8 cellular contexts compared by ENCODE assay signal in the genomic region with DNA sequence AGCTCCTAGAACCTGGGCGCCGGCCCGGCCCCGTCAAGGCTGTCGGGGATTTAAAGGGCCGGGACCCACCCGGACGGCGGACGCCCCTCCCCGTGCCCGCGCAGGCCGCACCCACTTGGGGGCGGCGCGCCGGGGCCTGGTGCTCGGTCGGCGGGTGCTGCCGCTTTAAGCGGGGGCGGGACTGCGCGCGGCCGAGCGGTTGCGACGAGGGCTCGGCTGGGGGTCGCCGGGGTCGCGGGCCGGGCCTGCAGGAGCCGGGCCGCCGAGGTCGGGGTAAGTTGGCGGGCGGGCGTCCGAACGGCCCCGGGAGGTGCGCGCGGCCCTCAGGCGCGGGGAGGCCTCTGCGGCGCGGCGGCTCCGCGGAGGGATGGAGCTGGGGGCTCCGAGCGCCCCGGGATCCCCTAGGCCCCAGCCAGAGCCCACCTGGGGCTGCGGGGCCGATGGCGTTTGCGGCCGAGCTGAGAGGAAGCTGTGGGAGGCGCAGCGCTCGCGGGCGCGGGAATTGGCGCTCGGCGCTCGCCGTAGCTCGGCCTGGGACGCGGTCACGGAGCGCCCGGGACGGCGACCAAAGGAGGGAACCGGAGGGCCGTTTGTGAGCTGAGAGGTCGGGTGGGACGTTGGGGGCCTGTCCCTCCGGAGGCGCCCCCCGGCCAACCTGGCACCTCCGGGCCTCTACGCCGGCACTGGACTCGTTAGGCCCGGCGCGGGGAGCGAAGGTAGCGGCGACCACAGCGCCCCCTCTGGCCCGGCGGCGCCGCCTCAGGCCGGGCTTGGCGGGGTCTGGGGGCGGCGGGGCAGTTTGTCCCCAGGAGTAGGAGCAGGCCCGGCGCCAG. TPM values are rescaled to one million over a fixed set of nuclear protein-coding genes. Genes with fewer than 3 reads are reported as not detected.
DNase-seq lines count a peak whose midpoint lies in the region; ATAC-seq, FAIRE-seq and TF ChIP-seq lines count a peak whose summit lies in the region.

TSS of gene TRRAP (plus strand) at position 168 of the 833 bp plus-strand sequence. CDS start 2,619 bp downstream, outside the sequence.

- TF ChIP-seq CTCF in left ventricle myocardium inferior (IDR thresholded peaks at IDR 0.05; ENCODE audit: borderline replicate concordance): peak; percentile 98
- TF ChIP-seq CTCF in psoas muscle (IDR thresholded peaks at IDR 0.05): peak; percentile 95

- H3K9me3 ChIP-seq in left ventricle myocardium inferior (replicated peaks) (no peaks in the 10 kb centered on the region), psoas muscle (no peaks in the 10 kb centered on the region)

- intact Hi-C loops in left ventricle myocardium inferior (cut with micrococcal nuclease) (no loop called here), psoas muscle (cut with DNase I) (no loop called here)

- peak; percentile 74 for FAIRE-seq in urothelium cell line (lab: Jason Lieb, UNC)

- DNase-seq in GDM1 (lab: John Stamatoyannopoulos, UW) (peak; percentile 59), Kasumi-1 (lab: John Stamatoyannopoulos, UW) (peak; percentile 42 to 58), T follicular helper cell (ENCODE audit: low read depth) (peak; percentile 62), amniotic stem cell (lab: John Stamatoyannopoulos, UW) (peak; percentile 39), left ventricle myocardium inferior (peak; percentile 77), psoas muscle (peak; percentile 79 to 86), urothelium cell line (ENCODE audit: low spot score) (peak; percentile 97)

- WGBS in psoas muscle, 3 donors: 0 to 1% (median 0%) methylated on average over 61 to 113 of the region's 113 CpGs

- H3K4me1 ChIP-seq in left ventricle myocardium inferior (peaks cover 31% of the 10 kb centered on the region), psoas muscle (peaks cover 10% of the 10 kb centered on the region)

- H3K4me3 ChIP-seq in left ventricle myocardium inferior (peak within 1 kb of the TSS; percentile 98), psoas muscle (peak within 1 kb of the TSS; percentile 82)

- ATAC-seq in GM21737 (IDR thresholded peaks at IDR 0.05; ENCODE audit: unreplicated experiment) (peak; percentile 58), psoas muscle (peak; percentile 85 to 93 (median 88))

- peaks cover 20% of the 10 kb centered on the region for H3K27me3 ChIP-seq in left ventricle myocardium inferior (ENCODE audit: low read depth)
- no peaks in the 10 kb centered on the region for H3K27me3 ChIP-seq in psoas muscle (ENCODE audit: insufficient read depth in 3 of 3, low read length in 2 of 3)

- H3K36me3 ChIP-seq in left ventricle myocardium inferior (peaks cover 29% of the 10 kb centered on the region), psoas muscle (ENCODE audit: insufficient read depth in 1 of 2, low read depth in 1 of 2) (peaks cover 3 to 27% of the 10 kb centered on the region in 2 donors)

- H3K27ac ChIP-seq in left ventricle myocardium inferior (replicated peaks) (peak within 1 kb of the TSS; percentile 100), psoas muscle (peak within 1 kb of the TSS; percentile 99)

RNA-seq across cellular contexts. Expression of gene TRRAP, which starts in this region (rescaled TPM):
- total RNA-seq in left ventricle myocardium inferior (15.5 TPM), psoas muscle (10 to 100 TPM; 13.3 to 21.3 (median 19.5) TPM)
- polyA plus RNA-seq in psoas muscle: 1 to 10 TPM; 3.8 to 9.0 (median 5.0) TPM

Comparison
In these comparisons a context has a peak if more than half of its experiments do, and no peak if none do; other contexts are left out.
1. Peak in every context shown above with its lines: DNase-seq, ATAC-seq, H3K4me3 ChIP-seq and H3K27ac ChIP-seq.
2. DNase-seq: peak in every context shown above with its lines; median percentile 97 in urothelium cell line; 82 in psoas muscle; 77 in left ventricle myocardium inferior; 62 in T follicular helper cell; 59 in GDM1; 50 in Kasumi-1; 39 in amniotic stem cell.